ENCODE assay signal across 7 cellular contexts in genomic region chr16:1420540-1421205, GRCh38. TPM values are rescaled to one million over a fixed set of nuclear protein-coding genes. Genes with fewer than 3 reads are reported as not detected.
DNase-seq lines count a peak whose midpoint lies in the region; ATAC-seq and TF ChIP-seq lines count a peak whose summit lies in the region.

Gene UQCC4, minus strand, starts transcription at chr16:1420747. Its CDS starts 24 bp downstream, at chr16:1420723.

- H3K4me3 ChIP-seq in astrocyte of the cerebellum (ENCODE audit: low read depth, low read length), result peak within 1 kb of the TSS; percentile 83

- in situ Hi-C loops in astrocyte of the cerebellum (cut with HindIII; ENCODE audit: low sequenced_read_pairs), result no loop called here

- DNase-seq in NCI-H2029 (lab: John Stamatoyannopoulos, UW) (peak; percentile 98), T-helper 22 cell (ENCODE audit: low read depth) (peak; percentile 98), astrocyte of the cerebellum (ENCODE audit: low read depth) (peak; percentile 96), hepatic stellate cell (ENCODE audit: low spot score) (peak; percentile 99), renal cortical epithelial cell (ENCODE audit: low read depth) (peak; percentile 96)

- TF ChIP-seq CTCF in astrocyte of the cerebellum (IDR thresholded peaks at IDR 0.05; ENCODE audit: low read depth, low read length, missing control alignments), result no peak

- TF ChIP-seq POLR2A in GM18505 (IDR thresholded peaks at IDR 0.05; ENCODE audit: borderline replicate concordance, extremely low read depth, insufficient read depth, insufficient read length), result peak; percentile 91

- peak; percentile 81 for ATAC-seq in GM18505 (IDR thresholded peaks at IDR 0.05; ENCODE audit: unreplicated experiment)
- peak; percentile 82 for ATAC-seq in HG02973 (IDR thresholded peaks at IDR 0.05; ENCODE audit: unreplicated experiment)

RNA-seq across cellular contexts. Expression of gene UQCC4, which starts in this region (rescaled TPM):
- 12.4 and 15.8 TPM in 2 replicates for total RNA-seq in renal cortical epithelial cell

Comparison
In these comparisons a context has a peak if more than half of its experiments do, and no peak if none do; other contexts are left out.
1. Peak in every context shown above with its lines: DNase-seq, ATAC-seq and H3K4me3 ChIP-seq.